ENCODE assay signal across 24 cellular contexts in the genomic region with DNA sequence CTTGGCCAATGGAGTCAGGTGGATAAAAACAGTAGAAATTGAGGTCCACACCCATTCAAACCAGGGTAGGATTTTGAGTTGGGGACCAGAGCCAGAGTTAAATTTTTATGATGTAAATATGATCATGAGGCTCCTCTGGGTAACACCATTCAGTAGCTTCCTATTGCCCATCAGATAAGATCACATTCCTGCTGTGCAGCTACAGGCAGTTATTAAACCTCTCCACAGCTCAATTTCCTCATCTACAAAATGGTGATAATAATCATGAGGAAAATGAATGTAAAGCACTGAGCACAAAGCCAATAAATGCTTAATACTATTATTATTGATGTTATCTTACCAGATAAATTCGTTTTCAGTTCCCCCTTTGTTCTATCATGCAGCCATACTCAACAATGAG.
"Had no signal": no experiment of that assay in that cellular context is flagged by ENCODE, and none has a peak within 500 bp of the region (broad histone marks: within the 10 kb centered on the region; RNA-seq: fewer than 3 reads in every experiment).

No MANE protein-coding gene starts in this region.

- H3K27me3 Mint-ChIP-seq: dendritic cell treated with granulocyte-macrophage colony-stimulating factor and Interleukin-4, amounts not matched to agents 40 ng/mL and 50 ng/mL, for 4 days; effector memory CD8-positive, alpha-beta T cell had no signal

- H3K4me3 ChIP-seq: colonic mucosa, coronary artery, dorsolateral prefrontal cortex, esophagus muscularis mucosa, esophagus squamous epithelium, gastrocnemius medialis, gastroesophageal sphincter, heart left ventricle, heart right ventricle had no signal

- H3K27ac ChIP-seq: colonic mucosa, coronary artery, dorsolateral prefrontal cortex, epithelial cell of prostate, esophagus muscularis mucosa, esophagus squamous epithelium, foreskin keratinocyte, gastrocnemius medialis, gastroesophageal sphincter, heart left ventricle, heart right ventricle had no signal

- H3K27me3 ChIP-seq: colonic mucosa, dorsolateral prefrontal cortex, esophagus muscularis mucosa, esophagus squamous epithelium, foreskin keratinocyte, gastrocnemius medialis, gastroesophageal sphincter, heart left ventricle, heart right ventricle had no signal

- H3K4me1 Mint-ChIP-seq: endodermal cell had no signal

- H3K27ac Mint-ChIP-seq: dendritic cell treated with granulocyte-macrophage colony-stimulating factor and Interleukin-4, amounts not matched to agents 40 ng/mL and 50 ng/mL, for 4 days; effector memory CD8-positive, alpha-beta T cell; endodermal cell had no signal

- H3K9me3 ChIP-seq: colonic mucosa, esophagus muscularis mucosa, esophagus squamous epithelium, gastrocnemius medialis, gastroesophageal sphincter had no signal

- ATAC-seq: effector memory CD8-positive, alpha-beta T cell; esophagus mucosa; foreskin keratinocyte; gastrocnemius medialis; gastroesophageal sphincter; heart left ventricle; heart right ventricle had no signal

- H3K4me1 ChIP-seq: colonic mucosa, esophagus muscularis mucosa, esophagus squamous epithelium, foreskin keratinocyte, gastrocnemius medialis, gastroesophageal sphincter, heart left ventricle, heart right ventricle had no signal

- DNase-seq: colonic mucosa; cortex of kidney; dermis blood vessel endothelial cell; dorsolateral prefrontal cortex; effector CD4-positive, alpha-beta T cell; effector CD8-positive, alpha-beta T cell; effector memory CD4-positive, alpha-beta T cell; effector memory CD8-positive, alpha-beta T cell; endodermal cell; erythroblast; esophagus squamous epithelium; foreskin fibroblast; foreskin keratinocyte; foreskin melanocyte; gastrocnemius medialis; head of caudate nucleus; heart left ventricle; heart right ventricle had no signal

- H3K36me3 ChIP-seq: colonic mucosa, esophagus muscularis mucosa, esophagus squamous epithelium, gastrocnemius medialis, gastroesophageal sphincter, heart left ventricle, heart right ventricle had no signal

- H3K4me3 Mint-ChIP-seq: dendritic cell treated with granulocyte-macrophage colony-stimulating factor and Interleukin-4, amounts not matched to agents 40 ng/mL and 50 ng/mL, for 4 days; effector memory CD8-positive, alpha-beta T cell; endodermal cell had no signal
